ENCODE assay signal across 10 cellular contexts in the genomic region with DNA sequence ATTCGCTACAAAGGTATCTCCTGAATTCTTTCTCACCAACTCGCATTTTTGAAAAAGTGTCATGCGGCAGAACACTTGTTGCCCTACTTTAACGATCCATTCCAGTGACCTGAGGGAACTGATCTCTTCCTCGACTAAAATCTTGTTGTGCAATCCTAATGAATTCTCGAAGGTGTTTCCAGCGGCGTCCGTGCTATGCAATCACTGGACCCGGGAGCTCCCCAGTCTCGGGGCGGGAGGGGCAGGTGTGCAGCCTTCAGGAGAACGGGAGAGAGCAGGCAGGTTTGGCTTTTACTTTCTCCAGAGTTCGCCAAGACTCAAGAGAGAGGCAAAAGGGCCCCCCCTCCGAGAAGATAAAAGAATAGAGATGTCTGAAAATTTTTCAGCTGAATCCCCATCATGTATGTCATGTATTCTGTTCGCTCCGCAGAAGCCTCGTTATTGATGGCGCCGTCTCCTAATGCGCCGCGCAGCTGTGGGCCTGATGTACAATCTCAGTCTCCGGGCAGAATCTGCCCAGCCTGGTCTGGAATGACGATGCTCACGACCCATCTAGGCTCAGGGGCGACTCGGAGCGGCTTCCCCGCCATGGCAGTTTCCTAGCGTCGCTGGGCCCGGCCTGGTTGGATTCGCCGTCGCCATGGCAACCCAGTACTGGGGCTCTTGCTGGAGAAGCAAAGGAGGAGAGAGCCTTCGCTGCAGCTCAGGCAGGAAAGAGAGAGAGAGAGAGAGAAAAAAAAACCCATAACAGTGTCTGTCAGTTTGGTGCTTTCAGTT. TPM values are rescaled to one million over a fixed set of nuclear protein-coding genes. Genes with fewer than 3 reads are reported as not detected.
DNase-seq lines count a peak whose midpoint lies in the region; ATAC-seq and TF ChIP-seq lines count a peak whose summit lies in the region.
"Had no signal": no experiment of that assay in that cellular context is flagged by ENCODE, and none has a peak within 500 bp of the region (broad histone marks: within the 10 kb centered on the region; RNA-seq: fewer than 3 reads in every experiment).

No MANE protein-coding gene starts in this region.

- H3K4me3 ChIP-seq in RWPE2 (ENCODE audit: severe bottlenecking): peak overlapping the region; percentile 8
- H3K4me3 ChIP-seq: skin epidermis had no signal

- H3K27me3 Mint-ChIP-seq in natural killer cell treated with Interleukin-12 subunit alpha and Interleukin-12 subunit beta and Interleukin-15 and Interleukin-18, amount 100 ng/mL, for 72 hours: no peaks in the 10 kb centered on the region
- H3K27me3 Mint-ChIP-seq: brain had no signal

- no peaks in the 10 kb centered on the region for H3K27me3 ChIP-seq in RWPE2 (ENCODE audit: insufficient read depth, poor library complexity, severe bottlenecking)

- H3K27ac Mint-ChIP-seq in natural killer cell treated with Interleukin-12 subunit alpha and Interleukin-12 subunit beta and Interleukin-15 and Interleukin-18, amount 100 ng/mL, for 72 hours: no peak overlapping the region

- no peaks in the 10 kb centered on the region for H3K36me3 ChIP-seq in RWPE2 (ENCODE audit: low read depth)

- ATAC-seq in RWPE2 (ENCODE audit: low read depth) (no peak; the same call in 2 of the 3 replicates), Right ventricle myocardium superior (ENCODE audit: poor library complexity) (peak; percentile 53), GM18502 (IDR thresholded peaks at IDR 0.05; ENCODE audit: poor library complexity, unreplicated experiment) (no peak), HG03135 (IDR thresholded peaks at IDR 0.05; ENCODE audit: unreplicated experiment) (no peak)
- no peak for ATAC-seq in natural killer cell treated with Interleukin-12 subunit alpha and Interleukin-12 subunit beta and Interleukin-15 and Interleukin-18, amount 100 ng/mL, for 72 hours

- H3K4me3 Mint-ChIP-seq in natural killer cell treated with Interleukin-12 subunit alpha and Interleukin-12 subunit beta and Interleukin-15 and Interleukin-18, amount 100 ng/mL, for 72 hours: no peak overlapping the region

- no peak overlapping the region for H3K27ac ChIP-seq in RWPE2 (ENCODE audit: poor library complexity, severe bottlenecking)

- intact Hi-C loops in Right ventricle myocardium superior (cut with DNase I): no loop called here

- no peaks in the 10 kb centered on the region for H3K9me3 ChIP-seq in RWPE2 (ENCODE audit: severe bottlenecking)

- TF ChIP-seq CTCF in RWPE2 (IDR thresholded peaks at IDR 0.05; ENCODE audit: poor library complexity, severe bottlenecking): no peak

- no peaks in the 10 kb centered on the region for H3K4me1 ChIP-seq in RWPE2 (ENCODE audit: insufficient read depth, poor library complexity, severe bottlenecking)

- H3K36me3 Mint-ChIP-seq in natural killer cell treated with Interleukin-12 subunit alpha and Interleukin-12 subunit beta and Interleukin-15 and Interleukin-18, amount 100 ng/mL, for 72 hours: peaks cover 7% of the 10 kb centered on the region

- DNase-seq in EH (ENCODE audit: low read depth): peak; percentile 26
- DNase-seq in RWPE2 (ENCODE audit: low spot score): no peak
- DNase-seq in Right ventricle myocardium superior: peak; percentile 72
- DNase-seq in pons (ENCODE audit: low spot score): peak; percentile 51
- no peak for DNase-seq in GDM1 (lab: John Stamatoyannopoulos, UW)
- no peak for DNase-seq in natural killer cell treated with Interleukin-12 subunit alpha and Interleukin-12 subunit beta and Interleukin-15 and Interleukin-18, amount 100 ng/mL, for 72 hours (ENCODE audit: low spot score)

- no peaks in the 10 kb centered on the region for H3K9me3 Mint-ChIP-seq in natural killer cell treated with Interleukin-12 subunit alpha and Interleukin-12 subunit beta and Interleukin-15 and Interleukin-18, amount 100 ng/mL, for 72 hours

- peaks cover 6 to 8% of the 10 kb centered on the region in 2 donors for H3K4me1 Mint-ChIP-seq in natural killer cell treated with Interleukin-12 subunit alpha and Interleukin-12 subunit beta and Interleukin-15 and Interleukin-18, amount 100 ng/mL, for 72 hours (ENCODE audit: low read depth in 2 of 2)

RNA-seq across cellular contexts. Expression of gene PLXNC1, which starts 38.3 kb away (rescaled TPM):
- total RNA-seq in Right ventricle myocardium superior: 3.3 TPM
- 10 to 100 TPM; 14.7 to 20.6 TPM for total RNA-seq in natural killer cell treated with Interleukin-12 subunit alpha and Interleukin-12 subunit beta and Interleukin-15 and Interleukin-18, amount 100 ng/mL, for 72 hours

Comparison
In these comparisons a context has a peak if more than half of its experiments do, and no peak if none do; other contexts are left out.
1. DNase-seq: peak in EH (single experiment), Right ventricle myocardium superior (single experiment) and pons (single experiment); none in RWPE2 (single experiment), GDM1 (single experiment) and natural killer cell treated with Interleukin-12 subunit alpha and Interleukin-12 subunit beta and Interleukin-15 and Interleukin-18, amount 100 ng/mL, for 72 hours (single experiment).